ENCODE assay signal across 8 cellular contexts in genomic region chr1:43970502-43970901, GRCh38. TPM values are rescaled to one million over a fixed set of nuclear protein-coding genes. Genes with fewer than 3 reads are reported as not detected.
DNase-seq lines count a peak whose midpoint lies in the region; ATAC-seq, FAIRE-seq and TF ChIP-seq lines count a peak whose summit lies in the region.

No MANE protein-coding gene starts in this region.

- POLR2A ChIA-PET in activated CD4-positive, alpha-beta T cell treated with anti-CD3 and anti-CD28 coated beads for 36 hours (lab: Charles Lee): no interaction called here

- peaks cover 24% of the 10 kb centered on the region for H3K4me1 Mint-ChIP-seq in activated CD4-positive, alpha-beta T cell treated with anti-CD3 and anti-CD28 coated beads for 36 hours
- peaks cover 24% of the 10 kb centered on the region for H3K4me1 Mint-ChIP-seq in activated T-helper 2 cell treated with anti-CD3 and anti-CD28 coated beads, Interferon-gamma antibody, Interleukin-2, Interleukin-4, amounts not matched to agents 10 μg/mL and 5 μg/mL and 100 μg/mL, durations not matched to agents 14 hours and 24 hours and 36 hours (ENCODE audit: low read depth)

- H3K36me3 Mint-ChIP-seq in activated CD4-positive, alpha-beta T cell treated with anti-CD3 and anti-CD28 coated beads for 36 hours (ENCODE audit: low read depth): peaks cover 30% of the 10 kb centered on the region
- peaks cover 34% of the 10 kb centered on the region for H3K36me3 Mint-ChIP-seq in activated T-helper 2 cell treated with anti-CD3 and anti-CD28 coated beads, Interferon-gamma antibody, Interleukin-2, Interleukin-4, amounts not matched to agents 10 μg/mL and 5 μg/mL and 100 μg/mL, durations not matched to agents 14 hours and 24 hours and 36 hours (ENCODE audit: low read depth)

- no peak for TF ChIP-seq EP300 in suprapubic skin (IDR thresholded peaks at IDR 0.05)

- intact Hi-C loops in activated CD4-positive, alpha-beta T cell treated with anti-CD3 and anti-CD28 coated beads for 36 hours (cut with DNase I, micrococcal nuclease): loop anchor here (5.0 kb wide), 5 partner anchors 323 to 1522 kb away; partner anchors contain the start of genes ELOVL1 (in 1 of the 2), MED8 (in 1 of the 2), SZT2 (in 1 of the 2) and TESK2 (in 1 of the 2)
- intact Hi-C loops in activated T-helper 2 cell treated with anti-CD3 and anti-CD28 coated beads, Interferon-gamma antibody, Interleukin-2, Interleukin-4, amounts not matched to agents 10 μg/mL and 5 μg/mL and 100 μg/mL, durations not matched to agents 14 hours and 24 hours and 36 hours (cut with micrococcal nuclease): no loop called here
- intact Hi-C loops in kidney (cut with DNase I): no loop called here

- H3K27me3 ChIP-seq in suprapubic skin: no peaks in the 10 kb centered on the region

- CTCF ChIA-PET in activated CD4-positive, alpha-beta T cell treated with anti-CD3 and anti-CD28 coated beads for 36 hours (lab: Charles Lee): interaction anchor here (0.6 to 1.1 kb wide), 4 partner anchors 23 to 264 kb away, joined by 4 to 5 read pairs (median 4); no protein-coding TSS in a partner anchor

- peak overlapping the region; percentile 66 for H3K27ac Mint-ChIP-seq in activated CD4-positive, alpha-beta T cell treated with anti-CD3 and anti-CD28 coated beads for 36 hours
- H3K27ac Mint-ChIP-seq in activated T-helper 2 cell treated with anti-CD3 and anti-CD28 coated beads, Interferon-gamma antibody, Interleukin-2, Interleukin-4, amounts not matched to agents 10 μg/mL and 5 μg/mL and 100 μg/mL, durations not matched to agents 14 hours and 24 hours and 36 hours: peak overlapping the region; percentile 64

- H3K4me1 ChIP-seq in kidney (ENCODE audit: control insufficient read depth in 1 of 2, insufficient read depth in 1 of 2, low read depth in 1 of 2, low read length in 2 of 2) (peaks cover 8 to 21% of the 10 kb centered on the region in 2 donors), suprapubic skin (peaks cover 31% of the 10 kb centered on the region)

- H3K27ac ChIP-seq in kidney (ENCODE audit: low read depth in 2 of 2, low read length in 2 of 2) (no peak overlapping the region), suprapubic skin (no peak overlapping the region)

- no peak for TF ChIP-seq POLR2A in suprapubic skin (IDR thresholded peaks at IDR 0.05)

- FAIRE-seq in kidney (lab: Jason Lieb, UNC): no peak

- no peaks in the 10 kb centered on the region for H3K27me3 Mint-ChIP-seq in activated CD4-positive, alpha-beta T cell treated with anti-CD3 and anti-CD28 coated beads for 36 hours
- H3K27me3 Mint-ChIP-seq in activated T-helper 2 cell treated with anti-CD3 and anti-CD28 coated beads, Interferon-gamma antibody, Interleukin-2, Interleukin-4, amounts not matched to agents 10 μg/mL and 5 μg/mL and 100 μg/mL, durations not matched to agents 14 hours and 24 hours and 36 hours (ENCODE audit: low read depth): no peaks in the 10 kb centered on the region

- peak overlapping the region; percentile 48 to 67 for H3K9ac ChIP-seq in kidney (ENCODE audit: low read length in 2 of 2)

- DNase-seq in activated CD4-positive, alpha-beta T cell treated with anti-CD3 and anti-CD28 coated beads for 36 hours: no peak
- DNase-seq in activated CD4-positive, alpha-beta T cell treated with anti-CD3 and anti-CD28 coated beads, Interleukin-2, amount 50 U/mL, for 4 hours: no peak
- no peak for DNase-seq in activated T-helper 2 cell treated with anti-CD3 and anti-CD28 coated beads, Interferon-gamma antibody, Interleukin-2, Interleukin-4, amounts not matched to agents 10 μg/mL and 5 μg/mL and 100 μg/mL, durations not matched to agents 14 hours and 24 hours and 36 hours (ENCODE audit: low spot score)
- DNase-seq in kidney (no peak), suprapubic skin (ENCODE audit: low spot score in 2 of 2) (no peak), Kasumi-1 (lab: John Stamatoyannopoulos, UW) (no peak), NCI-H1694 (lab: John Stamatoyannopoulos, UW) (no peak)
- DNase-seq in stimulated activated CD4-positive, alpha-beta T cell treated with anti-CD3 and anti-CD28 coated beads, Interleukin-2, amount 100 ng/mL, for 48 hours: no peak

- TF ChIP-seq CTCF in kidney (IDR thresholded peaks at IDR 0.05; ENCODE audit: borderline replicate concordance, extremely low read depth, insufficient read depth): no peak
- no peak for TF ChIP-seq CTCF in suprapubic skin (IDR thresholded peaks at IDR 0.05)

- H3K4me3 Mint-ChIP-seq in activated CD4-positive, alpha-beta T cell treated with anti-CD3 and anti-CD28 coated beads for 36 hours: peak overlapping the region; percentile 86
- H3K4me3 Mint-ChIP-seq in activated T-helper 2 cell treated with anti-CD3 and anti-CD28 coated beads, Interferon-gamma antibody, Interleukin-2, Interleukin-4, amounts not matched to agents 10 μg/mL and 5 μg/mL and 100 μg/mL, durations not matched to agents 14 hours and 24 hours and 36 hours (ENCODE audit: low read depth): peak overlapping the region; percentile 93

- H3K9me3 Mint-ChIP-seq in activated CD4-positive, alpha-beta T cell treated with anti-CD3 and anti-CD28 coated beads for 36 hours (ENCODE audit: low read depth): no peaks in the 10 kb centered on the region
- H3K9me3 Mint-ChIP-seq in activated T-helper 2 cell treated with anti-CD3 and anti-CD28 coated beads, Interferon-gamma antibody, Interleukin-2, Interleukin-4, amounts not matched to agents 10 μg/mL and 5 μg/mL and 100 μg/mL, durations not matched to agents 14 hours and 24 hours and 36 hours: no peaks in the 10 kb centered on the region

- WGBS in suprapubic skin: 49% methylated on average over 5 of the region's 5 CpGs

- peak overlapping the region; percentile 92 to 95 for H3K4me3 ChIP-seq in kidney (ENCODE audit: low read length in 2 of 2)
- H3K4me3 ChIP-seq in suprapubic skin: peak overlapping the region; percentile 66

- peaks cover 4 to 16% of the 10 kb centered on the region in 2 donors for H3K36me3 ChIP-seq in kidney (ENCODE audit: control insufficient read depth in 1 of 2, insufficient read depth in 2 of 2, low read length in 2 of 2)
- peaks cover 32% of the 10 kb centered on the region for H3K36me3 ChIP-seq in suprapubic skin

- no peak for ATAC-seq in activated CD4-positive, alpha-beta T cell treated with anti-CD3 and anti-CD28 coated beads for 36 hours

- H3K9me3 ChIP-seq in kidney (ENCODE audit: control insufficient read depth in 1 of 2, low read length in 2 of 2) (no peaks in the 10 kb centered on the region), suprapubic skin (no peaks in the 10 kb centered on the region)

RNA-seq across cellular contexts. Expression of gene DPH2, which starts 0.7 kb away (rescaled TPM):
- 10 to 100 TPM; 25.2 to 30.5 TPM for total RNA-seq in activated CD4-positive, alpha-beta T cell treated with anti-CD3 and anti-CD28 coated beads for 36 hours
- total RNA-seq in activated T-helper 2 cell treated with anti-CD3 and anti-CD28 coated beads, Interferon-gamma antibody, Interleukin-2, Interleukin-4, amounts not matched to agents 10 μg/mL and 5 μg/mL and 100 μg/mL, durations not matched to agents 14 hours and 24 hours and 36 hours: 48.2 and 49.5 TPM in 2 replicates
- total RNA-seq in kidney (24.0 TPM), suprapubic skin (10 to 100 TPM; 27.8 to 64.4 (median 39.8) TPM)
- polyA plus RNA-seq in kidney (ENCODE audit: insufficient read depth, low read depth, low replicate concordance): 15.9 TPM

RNA-seq across cellular contexts. Expression of gene ATP6V0B, which starts 4.3 kb away (rescaled TPM):
- total RNA-seq in activated CD4-positive, alpha-beta T cell treated with anti-CD3 and anti-CD28 coated beads for 36 hours: 10 to 100 TPM; 39.4 to 75.6 TPM
- total RNA-seq in activated T-helper 2 cell treated with anti-CD3 and anti-CD28 coated beads, Interferon-gamma antibody, Interleukin-2, Interleukin-4, amounts not matched to agents 10 μg/mL and 5 μg/mL and 100 μg/mL, durations not matched to agents 14 hours and 24 hours and 36 hours: 156 and 160 TPM in 2 replicates
- 156 TPM for total RNA-seq in kidney
- 636 TPM for polyA plus RNA-seq in kidney (ENCODE audit: insufficient read depth, low read depth, low replicate concordance)
- total RNA-seq in suprapubic skin: 100 to 1,000 TPM in 3 of 4 donors, 10 to 100 TPM in 1; 95.2 to 193 (median 150) TPM

RNA-seq across cellular contexts. Expression of gene B4GALT2, which starts 8.5 kb away (rescaled TPM):
- total RNA-seq in activated CD4-positive, alpha-beta T cell treated with anti-CD3 and anti-CD28 coated beads for 36 hours: 10 to 100 TPM; 27.9 to 35.3 TPM
- total RNA-seq in activated T-helper 2 cell treated with anti-CD3 and anti-CD28 coated beads, Interferon-gamma antibody, Interleukin-2, Interleukin-4, amounts not matched to agents 10 μg/mL and 5 μg/mL and 100 μg/mL, durations not matched to agents 14 hours and 24 hours and 36 hours: 53.9 and 57.7 TPM in 2 replicates
- 25.1 TPM for total RNA-seq in kidney
- polyA plus RNA-seq in kidney (ENCODE audit: insufficient read depth, low read depth, low replicate concordance): 32.5 TPM
- 10 to 100 TPM; 21.4 to 51.4 (median 41.0) TPM for total RNA-seq in suprapubic skin

RNA-seq across cellular contexts. Expression of gene CCDC24, which starts 20.9 kb away (rescaled TPM):
- total RNA-seq in activated CD4-positive, alpha-beta T cell treated with anti-CD3 and anti-CD28 coated beads for 36 hours: 1 to 10 TPM; 1.2 to 2.0 TPM
- total RNA-seq in activated T-helper 2 cell treated with anti-CD3 and anti-CD28 coated beads, Interferon-gamma antibody, Interleukin-2, Interleukin-4, amounts not matched to agents 10 μg/mL and 5 μg/mL and 100 μg/mL, durations not matched to agents 14 hours and 24 hours and 36 hours: 2.1 and 2.3 TPM in 2 replicates
- total RNA-seq in kidney (24.3 TPM), suprapubic skin (1 to 10 TPM; 1.6 to 7.8 (median 3.7) TPM)
- polyA plus RNA-seq in kidney (ENCODE audit: insufficient read depth, low read depth, low replicate concordance): 35.6 TPM

RNA-seq across cellular contexts. Expression of gene IPO13, which starts 23.8 kb away (rescaled TPM):
- total RNA-seq in activated CD4-positive, alpha-beta T cell treated with anti-CD3 and anti-CD28 coated beads for 36 hours: 10 to 100 TPM; 10.7 to 12.5 TPM
- total RNA-seq in activated T-helper 2 cell treated with anti-CD3 and anti-CD28 coated beads, Interferon-gamma antibody, Interleukin-2, Interleukin-4, amounts not matched to agents 10 μg/mL and 5 μg/mL and 100 μg/mL, durations not matched to agents 14 hours and 24 hours and 36 hours: 26.4 and 26.8 TPM in 2 replicates
- total RNA-seq in kidney (33.8 TPM), suprapubic skin (10 to 100 TPM; 30.8 to 41.0 (median 34.8) TPM)
- polyA plus RNA-seq in kidney (ENCODE audit: insufficient read depth, low read depth, low replicate concordance): 56.1 TPM

Comparison
In these comparisons a context has a peak if more than half of its experiments do, and no peak if none do; other contexts are left out.
1. intact Hi-C loops: an anchor here in activated CD4-positive, alpha-beta T cell treated with anti-CD3 and anti-CD28 coated beads for 36 hours (5.0 kb wide); none called in activated T-helper 2 cell treated with anti-CD3 and anti-CD28 coated beads, Interferon-gamma antibody, Interleukin-2, Interleukin-4, amounts not matched to agents 10 μg/mL and 5 μg/mL and 100 μg/mL, durations not matched to agents 14 hours and 24 hours and 36 hours and kidney.